ENCODE assay signal across 8 cellular contexts in the genomic region with DNA sequence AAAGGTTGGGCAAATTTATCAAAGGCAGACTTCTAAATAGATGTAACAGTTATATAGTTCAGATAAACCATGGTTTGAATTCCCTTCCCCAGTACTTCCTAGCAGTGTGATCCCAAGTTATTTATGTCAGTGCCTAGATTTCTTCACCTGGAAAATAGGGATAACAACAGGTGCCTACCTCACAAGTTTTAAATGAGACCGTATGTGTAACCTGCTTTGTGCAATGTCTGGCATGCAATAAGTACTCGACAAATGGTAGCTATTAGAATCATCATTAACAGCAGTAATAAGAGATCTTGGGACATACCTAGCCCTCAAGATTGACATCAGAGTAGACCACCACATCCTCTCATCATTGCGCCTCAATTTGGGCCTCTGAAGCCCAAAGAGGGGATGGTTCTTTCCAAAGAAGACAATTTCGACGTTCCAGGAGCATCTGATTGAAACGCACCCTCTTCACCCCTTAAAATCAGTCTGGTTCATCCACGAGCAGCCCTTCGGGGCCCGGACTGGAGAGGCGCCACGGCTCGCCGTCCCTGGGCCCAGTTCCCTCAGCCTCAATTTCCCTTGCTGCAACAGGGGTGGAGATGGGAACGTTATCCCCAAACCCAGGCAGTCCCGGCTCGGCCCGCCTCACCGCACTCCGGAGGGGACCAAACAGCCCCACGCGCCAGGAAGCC. TPM values are rescaled to one million over a fixed set of nuclear protein-coding genes. Genes with fewer than 3 reads are reported as not detected.
DNase-seq lines count a peak whose midpoint lies in the region; ATAC-seq, FAIRE-seq and TF ChIP-seq lines count a peak whose summit lies in the region.

No MANE protein-coding gene starts in this region.

- POLR2A ChIA-PET in MCF 10A (lab: Yijun Ruan, JAX): interaction anchor here (0.7 to 8.1 kb wide), 15 partner anchors 12 to 871 kb away, joined by 3 to 111 read pairs (median 4); partner anchors contain the start of genes DUSP14, MYO19 and PIGW

- no peak for FAIRE-seq in H54 (lab: Jason Lieb, UNC)

- H3K79me2 ChIP-seq in Karpas-422 (ENCODE audit: low read length): peaks cover 36% of the 10 kb centered on the region

- H3K9me3 Mint-ChIP-seq in CD4-positive, CD25-positive, alpha-beta regulatory T cell: no peaks in the 10 kb centered on the region
- H3K9me3 Mint-ChIP-seq in MCF 10A (ENCODE audit: unreplicated experiment) (no peaks in the 10 kb centered on the region), memory B cell (no peaks in the 10 kb centered on the region)

- H3K27me3 ChIP-seq in CD4-positive, CD25-positive, alpha-beta regulatory T cell (ENCODE audit: control insufficient read depth, insufficient read depth, low read length): no peaks in the 10 kb centered on the region
- H3K27me3 ChIP-seq in Karpas-422 (ENCODE audit: low read length): no peaks in the 10 kb centered on the region
- H3K27me3 ChIP-seq in aorta (ENCODE audit: control insufficient read depth in 1 of 2, insufficient read depth in 2 of 2, low read length in 1 of 2): no peaks in the 10 kb centered on the region

- peak overlapping the region; percentile 99 for H3K9ac ChIP-seq in Karpas-422 (ENCODE audit: low read length)

- no peak for DNase-seq in CD4-positive, CD25-positive, alpha-beta regulatory T cell
- DNase-seq in Karpas-422 (peak; percentile 58), MCF 10A (ENCODE audit: unreplicated experiment) (peak; percentile 35), memory B cell (ENCODE audit: low spot score in 2 of 2) (no peak), aorta (no peak), germinal center (ENCODE audit: low spot score) (no peak), H54 (ENCODE audit: insufficient read length, low spot score) (no peak)

- peak overlapping the region; percentile 84; the same call in 1 of the 2 replicates for H2AFZ ChIP-seq in Karpas-422 (ENCODE audit: low read length)

- no peaks in the 10 kb centered on the region for H3K27me3 Mint-ChIP-seq in CD4-positive, CD25-positive, alpha-beta regulatory T cell
- H3K27me3 Mint-ChIP-seq in MCF 10A (ENCODE audit: insufficient read depth, unreplicated experiment) (no peaks in the 10 kb centered on the region), memory B cell (no peaks in the 10 kb centered on the region)

- peaks cover 16% of the 10 kb centered on the region for H3K4me1 ChIP-seq in CD4-positive, CD25-positive, alpha-beta regulatory T cell (ENCODE audit: control insufficient read depth, insufficient read depth, low read length, poor library complexity, severe bottlenecking)
- H3K4me1 ChIP-seq in Karpas-422 (ENCODE audit: low read length) (peaks cover 26% of the 10 kb centered on the region), aorta (ENCODE audit: control insufficient read depth in 1 of 2, insufficient read depth in 2 of 2, low read length in 2 of 2) (no peaks in the 10 kb centered on the region)

- peak overlapping the region; percentile 95 to 98 (median 96) for H3K4me3 Mint-ChIP-seq in CD4-positive, CD25-positive, alpha-beta regulatory T cell
- H3K4me3 Mint-ChIP-seq in MCF 10A (ENCODE audit: unreplicated experiment) (peak overlapping the region; percentile 95), memory B cell (peak overlapping the region; percentile 95)

- peaks cover 13 to 67% (median 49%) of the 10 kb centered on the region in 4 donors for H3K4me1 Mint-ChIP-seq in CD4-positive, CD25-positive, alpha-beta regulatory T cell
- peaks cover 10% of the 10 kb centered on the region for H3K4me1 Mint-ChIP-seq in MCF 10A (ENCODE audit: insufficient read depth, unreplicated experiment)
- H3K4me1 Mint-ChIP-seq in memory B cell: peaks cover 19% of the 10 kb centered on the region

- no peaks in the 10 kb centered on the region for H3K9me2 ChIP-seq in Karpas-422 (replicated peaks; ENCODE audit: insufficient read depth, low read length)

- H3K27ac ChIP-seq in CD4-positive, CD25-positive, alpha-beta regulatory T cell (ENCODE audit: insufficient read depth, low read length, poor library complexity, severe bottlenecking): peak overlapping the region; percentile 62
- H3K27ac ChIP-seq in Karpas-422 (ENCODE audit: low read length): peak overlapping the region; percentile 76
- peak overlapping the region; percentile 15 to 46 for H3K27ac ChIP-seq in aorta (ENCODE audit: low read depth in 1 of 2, low read length in 2 of 2)

- peaks cover under 1% of the 10 kb centered on the region for H3K36me3 ChIP-seq in CD4-positive, CD25-positive, alpha-beta regulatory T cell (ENCODE audit: control insufficient read depth, insufficient read depth, low read length)
- peaks cover 4% of the 10 kb centered on the region for H3K36me3 ChIP-seq in Karpas-422 (ENCODE audit: insufficient read depth, low read length)
- no peaks in the 10 kb centered on the region for H3K36me3 ChIP-seq in aorta (ENCODE audit: control insufficient read depth in 1 of 2, insufficient read depth in 2 of 2, low read length in 1 of 2)

- CTCF ChIA-PET in MCF 10A (lab: Yijun Ruan, JAX): no interaction called here

- no peaks in the 10 kb centered on the region for H3K36me3 Mint-ChIP-seq in CD4-positive, CD25-positive, alpha-beta regulatory T cell
- peaks cover 23% of the 10 kb centered on the region for H3K36me3 Mint-ChIP-seq in MCF 10A (ENCODE audit: insufficient read depth, unreplicated experiment)
- H3K36me3 Mint-ChIP-seq in memory B cell: peaks cover 4% of the 10 kb centered on the region

- peak overlapping the region; percentile 97 for H3K4me2 ChIP-seq in Karpas-422 (ENCODE audit: low read depth, low read length, poor library complexity, severe bottlenecking)

- 1% methylated on average over 21 of the region's 21 CpGs for WGBS in aorta, 2 donors

- TSS peak; percentile 63 for BruUV-seq in MCF 10A (replicated peaks; lab: Mats Ljungman, UMichigan)

- TF ChIP-seq CTCF in MCF 10A (IDR thresholded peaks at IDR 0.05; ENCODE audit: unreplicated experiment): no peak

- intact Hi-C loops in MCF 10A (cut with micrococcal nuclease): loop anchor here (2.0 kb wide), 1 partner anchor 85 kb away; no protein-coding TSS in a partner anchor
- intact Hi-C loops in aorta (cut with DNase I): loop anchor here (2.0 to 5.0 kb wide), 4 partner anchors 47 to 203 kb away; partner anchors contain the start of genes DUSP14 (in 1 of the 2) and SYNRG (in 1 of the 2)

- TF ChIP-seq POLR2A in H54 (IDR thresholded peaks at IDR 0.05; ENCODE audit: low read depth, low read length): no peak

- H4K20me1 ChIP-seq in Karpas-422 (ENCODE audit: insufficient read depth, low read depth, low read length): 0 out of 2 replicates have a peak, but pooled peaks cover 3% of the 10 kb centered on the region

- peak overlapping the region; percentile 86 to 95 (median 94) for H3K27ac Mint-ChIP-seq in CD4-positive, CD25-positive, alpha-beta regulatory T cell
- H3K27ac Mint-ChIP-seq in MCF 10A (ENCODE audit: low read depth, unreplicated experiment) (peak overlapping the region; percentile 52), memory B cell (peak overlapping the region; percentile 90)

- peak in 1 of 2 donors; percentile 24 for ATAC-seq in CD4-positive, CD25-positive, alpha-beta regulatory T cell (ENCODE audit: low read depth in 2 of 2)
- peak; percentile 31 for ATAC-seq in GM21360 (IDR thresholded peaks at IDR 0.05; ENCODE audit: unreplicated experiment)
- ATAC-seq in memory B cell (ENCODE audit: low read depth): peak; percentile 26
- ATAC-seq in aorta (ENCODE audit: low FRiP score): peak; percentile 69

- H3K4me3 ChIP-seq in CD4-positive, CD25-positive, alpha-beta regulatory T cell (ENCODE audit: low read depth, low read length): peak overlapping the region; percentile 85
- H3K4me3 ChIP-seq in Karpas-422 (ENCODE audit: low read length) (peak overlapping the region; percentile 97), aorta (ENCODE audit: low read length in 2 of 2) (peak overlapping the region; percentile 85 to 96)

- H3K9me3 ChIP-seq in CD4-positive, CD25-positive, alpha-beta regulatory T cell (ENCODE audit: control insufficient read depth in 2 of 2, low read length in 2 of 2): no peaks in the 10 kb centered on the region
- no peaks in the 10 kb centered on the region for H3K9me3 ChIP-seq in Karpas-422 (ENCODE audit: low read length)
- no peaks in the 10 kb centered on the region for H3K9me3 ChIP-seq in aorta (ENCODE audit: control insufficient read depth, low read length)

RNA-seq across cellular contexts. Expression of gene ACACA, which starts 0.5 kb away (rescaled TPM):
- total RNA-seq in CD4-positive, CD25-positive, alpha-beta regulatory T cell: 42.9 TPM
- 1 to 10 TPM; 7.4 to 9.8 (median 9.5) TPM for polyA plus RNA-seq in CD4-positive, CD25-positive, alpha-beta regulatory T cell
- total RNA-seq in Karpas-422 (2014; rRNA removed; shearing (Covaris generic); ENCODE audit: low replicate concordance): 59.4 and 84.2 TPM in 2 replicates
- total RNA-seq in MCF 10A (2022): 88.6 and 100 TPM in 2 replicates
- 10 to 100 TPM; 31.6 to 49.9 TPM for total RNA-seq in aorta
- 10 to 100 TPM in 1 of 2 donors, 1 to 10 TPM in 1; 6.1 to 15.9 TPM for polyA plus RNA-seq in aorta

RNA-seq across cellular contexts. Expression of gene TADA2A, which starts 0.6 kb away (rescaled TPM):
- 20.2 TPM for total RNA-seq in CD4-positive, CD25-positive, alpha-beta regulatory T cell
- 10 to 100 TPM in 1 of 4 donors, 1 to 10 TPM in 3; 6.3 to 11.1 (median 6.5) TPM for polyA plus RNA-seq in CD4-positive, CD25-positive, alpha-beta regulatory T cell
- 28.1 and 29.0 TPM in 2 replicates for total RNA-seq in Karpas-422 (2014; rRNA removed; shearing (Covaris generic); ENCODE audit: low replicate concordance)
- 25.3 and 31.3 TPM in 2 replicates for total RNA-seq in MCF 10A (2022)
- 10 to 100 TPM; 23.4 to 25.6 TPM for total RNA-seq in aorta
- polyA plus RNA-seq in aorta: 10 to 100 TPM; 12.9 to 13.9 TPM

RNA-seq across cellular contexts. Expression of gene C17orf78, which starts 30.3 kb away (rescaled TPM):
- total RNA-seq in CD4-positive, CD25-positive, alpha-beta regulatory T cell: not detected
- under 1 TPM in 1 of 4 donors, not detected in 3; 0.09 TPM for polyA plus RNA-seq in CD4-positive, CD25-positive, alpha-beta regulatory T cell
- not detected in 2 replicates for total RNA-seq in Karpas-422 (2014; rRNA removed; shearing (Covaris generic); ENCODE audit: low replicate concordance)
- not detected in 2 replicates for total RNA-seq in MCF 10A (2022)
- not detected for total RNA-seq in aorta
- 1 to 10 TPM in 1 of 2 donors, not detected in 1; 3.0 TPM for polyA plus RNA-seq in aorta

Comparison
In these comparisons a context has a peak if more than half of its experiments do, and no peak if none do; other contexts are left out.
1. DNase-seq: peak in Karpas-422 (single experiment) and MCF 10A (single experiment); none in CD4-positive, CD25-positive, alpha-beta regulatory T cell (0 of 3), memory B cell (0 of 2), aorta (0 of 2), germinal center (single experiment) and H54 (single experiment).
2. Peak in every context shown above with its lines, with median percentiles within 50 percentile points of each other: H3K27ac ChIP-seq, H3K4me3 ChIP-seq, H3K27ac Mint-ChIP-seq and H3K4me3 Mint-ChIP-seq.